1 cellular context compared by ENCODE assay signal in the genomic region with DNA sequence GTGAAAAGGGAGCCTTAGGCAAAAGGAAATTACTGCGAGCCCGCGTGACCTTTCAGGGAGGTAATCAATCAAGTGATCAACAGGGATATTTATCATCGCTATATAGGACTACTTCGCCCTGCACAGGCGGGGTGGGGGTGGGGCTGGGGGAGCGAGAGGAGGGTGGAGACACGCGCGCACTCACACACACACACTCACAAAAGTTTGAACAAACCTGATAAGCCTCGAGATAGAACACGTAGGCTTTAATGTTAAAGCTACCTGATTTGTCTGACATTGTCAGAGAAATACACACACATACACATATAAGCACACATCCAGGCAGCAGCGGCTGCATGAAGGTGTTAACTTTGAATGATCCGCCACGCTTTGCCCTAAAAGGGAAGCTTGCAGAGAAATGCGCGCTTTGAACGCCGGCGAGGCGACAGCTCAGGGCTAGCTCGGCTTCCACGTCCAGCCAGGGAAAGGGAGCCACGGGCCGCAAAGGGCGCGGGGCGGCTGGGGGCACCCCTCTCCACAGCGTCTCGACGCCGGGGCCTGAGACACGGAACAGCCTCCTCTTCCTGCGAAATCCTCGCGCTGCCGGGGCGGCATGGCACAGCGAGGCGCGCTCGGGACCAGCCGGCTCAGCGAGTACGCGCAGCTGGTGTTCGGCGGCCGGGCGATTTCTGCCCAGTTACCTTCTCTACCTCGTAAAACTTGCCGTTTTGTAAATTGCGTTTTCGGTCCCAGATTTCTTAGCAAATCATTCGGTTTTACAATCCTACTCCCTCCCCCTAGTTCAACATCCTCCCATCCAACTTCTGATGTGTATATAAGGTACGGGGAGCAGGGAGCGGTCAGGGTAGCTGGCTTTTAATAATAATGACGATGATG.
TF ChIP-seq lines count a peak whose summit lies in the region.

No MANE protein-coding gene starts in this region.

TF ChIP-seq in IMR-90, 13 proteins besides CTCF, POLR2A, EP300 and RAD21:
- TF ChIP-seq CHD1 (IDR thresholded peaks at IDR 0.05; ENCODE audit: low read depth, low read length) (no peak), RFX5 (IDR thresholded peaks at IDR 0.05; ENCODE audit: low read depth, low read length) (no peak), MAFK (IDR thresholded peaks at IDR 0.05; ENCODE audit: low read depth, low read length) (no peak)
- TF ChIP-seq, protein P1, sequence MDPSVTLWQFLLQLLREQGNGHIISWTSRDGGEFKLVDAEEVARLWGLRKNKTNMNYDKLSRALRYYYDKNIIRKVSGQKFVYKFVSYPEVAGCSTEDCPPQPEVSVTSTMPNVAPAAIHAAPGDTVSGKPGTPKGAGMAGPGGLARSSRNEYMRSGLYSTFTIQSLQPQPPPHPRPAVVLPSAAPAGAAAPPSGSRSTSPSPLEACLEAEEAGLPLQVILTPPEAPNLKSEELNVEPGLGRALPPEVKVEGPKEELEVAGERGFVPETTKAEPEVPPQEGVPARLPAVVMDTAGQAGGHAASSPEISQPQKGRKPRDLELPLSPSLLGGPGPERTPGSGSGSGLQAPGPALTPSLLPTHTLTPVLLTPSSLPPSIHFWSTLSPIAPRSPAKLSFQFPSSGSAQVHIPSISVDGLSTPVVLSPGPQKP (IDR thresholded peaks at IDR 0.05; ENCODE audit: borderline replicate concordance, low read depth, low read length) = no peak
- TF ChIP-seq, protein P2, sequence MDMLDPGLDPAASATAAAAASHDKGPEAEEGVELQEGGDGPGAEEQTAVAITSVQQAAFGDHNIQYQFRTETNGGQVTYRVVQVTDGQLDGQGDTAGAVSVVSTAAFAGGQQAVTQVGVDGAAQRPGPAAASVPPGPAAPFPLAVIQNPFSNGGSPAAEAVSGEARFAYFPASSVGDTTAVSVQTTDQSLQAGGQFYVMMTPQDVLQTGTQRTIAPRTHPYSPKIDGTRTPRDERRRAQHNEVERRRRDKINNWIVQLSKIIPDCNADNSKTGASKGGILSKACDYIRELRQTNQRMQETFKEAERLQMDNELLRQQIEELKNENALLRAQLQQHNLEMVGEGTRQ (IDR thresholded peaks at IDR 0.05; ENCODE audit: low read depth, low read length) = no peak
